In the genomic region with DNA sequence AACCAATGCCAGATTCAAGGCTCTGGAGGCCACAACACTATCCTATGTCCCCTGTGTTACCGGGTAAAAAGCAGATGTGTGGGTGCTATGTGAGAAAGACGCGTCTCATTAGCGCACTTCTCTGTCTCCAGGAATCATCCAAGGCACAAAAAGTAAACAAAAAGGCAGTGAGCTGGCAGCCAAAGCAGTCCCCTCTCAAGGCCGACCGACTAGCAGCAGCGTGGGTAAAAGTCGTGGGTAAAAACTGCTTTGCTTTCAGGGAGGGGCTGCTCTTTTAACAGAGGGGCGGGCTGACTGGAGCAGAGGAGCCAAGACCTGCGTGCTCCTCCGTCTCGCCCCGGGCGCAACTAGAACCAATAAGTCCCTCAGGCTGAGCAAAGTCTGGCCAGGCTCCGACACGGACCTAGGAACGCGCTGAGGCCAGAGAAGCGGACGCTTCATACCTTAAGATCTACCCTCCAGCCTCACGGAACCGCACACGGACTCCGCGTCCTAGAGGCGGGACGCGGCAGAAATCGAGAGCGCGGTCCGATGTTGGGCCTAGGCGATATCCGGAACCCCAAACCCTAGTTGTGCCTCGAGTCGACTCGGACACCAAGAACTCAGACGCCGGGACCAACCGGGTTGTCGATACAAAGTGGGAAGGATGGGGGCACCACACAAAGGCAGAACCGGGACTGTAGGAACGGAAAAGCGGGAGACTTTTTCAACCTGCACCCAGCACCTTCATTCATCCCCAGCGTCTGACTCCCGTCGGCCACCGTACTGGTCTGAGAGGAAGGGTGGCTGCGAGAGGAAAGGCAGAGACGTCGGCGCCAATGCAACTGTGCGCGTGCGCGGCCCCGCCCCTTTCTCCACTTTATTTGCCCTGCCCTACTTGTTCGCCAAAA, we compare ENCODE assay signal across 8 cellular contexts. TPM values are rescaled to one million over a fixed set of nuclear protein-coding genes. Genes with fewer than 3 reads are reported as not detected.
DNase-seq lines count a peak whose midpoint lies in the region; ATAC-seq, FAIRE-seq and TF ChIP-seq lines count a peak whose summit lies in the region.

Gene INTS2 (minus strand): TSS at position 772 of the 890 bp plus-strand sequence. CDS start 1,338 bp downstream, outside the sequence.

- ATAC-seq in HG02885 (IDR thresholded peaks at IDR 0.05; ENCODE audit: poor library complexity, unreplicated experiment) (peak; percentile 75), right cardiac atrium (peak; percentile 98 to 99)

- H3K27ac ChIP-seq in right cardiac atrium (ENCODE audit: low read length): peak within 1 kb of the TSS; percentile 69

- H3K4me1 Mint-ChIP-seq in T-helper 1 cell treated with Interleukin-12 subunit alpha and Interleukin-12 subunit beta and Interleukin-4 antibody, amounts not matched to agents 30 μg/mL and 1 μg/mL, for 36 hours (ENCODE audit: low read depth): peaks cover 21% of the 10 kb centered on the region

- DNase-seq in NCI-H1694 treated with DMSO at 0.1 percent for 48 hours (lab: John Stamatoyannopoulos, UW) (peak; percentile 85), amygdala (lab: John Stamatoyannopoulos, UW) (peak; percentile 52 to 96 (median 88)), right cardiac atrium (peak; percentile 97 to 99 (median 99)), pulmonary artery endothelial cell (ENCODE audit: low read depth, low spot score) (peak; percentile 87), urothelium cell line (ENCODE audit: low spot score) (peak; percentile 100)

- H3K9me3 ChIP-seq in right cardiac atrium (ENCODE audit: control insufficient read depth, low read length): no peaks in the 10 kb centered on the region

- FAIRE-seq in urothelium cell line (lab: Jason Lieb, UNC): peak; percentile 91

- WGBS in right cardiac atrium: under 1% methylated on average over 58 of the region's 58 CpGs

- intact Hi-C loops in right cardiac atrium (cut with DNase I): no loop called here

- peak within 1 kb of the TSS; percentile 93 for H3K27ac Mint-ChIP-seq in T-helper 1 cell treated with Interleukin-12 subunit alpha and Interleukin-12 subunit beta and Interleukin-4 antibody, amounts not matched to agents 30 μg/mL and 1 μg/mL, for 36 hours

- no peaks in the 10 kb centered on the region for H3K27me3 ChIP-seq in right cardiac atrium (ENCODE audit: control insufficient read depth, insufficient read depth)

- peaks cover 8% of the 10 kb centered on the region for H3K36me3 Mint-ChIP-seq in T-helper 1 cell treated with Interleukin-12 subunit alpha and Interleukin-12 subunit beta and Interleukin-4 antibody, amounts not matched to agents 30 μg/mL and 1 μg/mL, for 36 hours (ENCODE audit: low read depth)

- peak within 1 kb of the TSS; percentile 90 for H3K4me3 Mint-ChIP-seq in T-helper 1 cell treated with Interleukin-12 subunit alpha and Interleukin-12 subunit beta and Interleukin-4 antibody, amounts not matched to agents 30 μg/mL and 1 μg/mL, for 36 hours

- H3K4me3 ChIP-seq in GM12875 (ENCODE audit: low read depth, low read length) (peak within 1 kb of the TSS; percentile 68), right cardiac atrium (ENCODE audit: low read length) (peak within 1 kb of the TSS; percentile 61)

- peaks cover 2% of the 10 kb centered on the region for H3K4me1 ChIP-seq in right cardiac atrium (ENCODE audit: control insufficient read depth, insufficient read depth, low read length)

- no peaks in the 10 kb centered on the region for H3K9me3 Mint-ChIP-seq in T-helper 1 cell treated with Interleukin-12 subunit alpha and Interleukin-12 subunit beta and Interleukin-4 antibody, amounts not matched to agents 30 μg/mL and 1 μg/mL, for 36 hours

- no peak for TF ChIP-seq CTCF in GM12875 (IDR thresholded peaks at IDR 0.05; ENCODE audit: borderline replicate concordance, insufficient read depth, low read depth, low read length)

- no peaks in the 10 kb centered on the region for H3K27me3 Mint-ChIP-seq in T-helper 1 cell treated with Interleukin-12 subunit alpha and Interleukin-12 subunit beta and Interleukin-4 antibody, amounts not matched to agents 30 μg/mL and 1 μg/mL, for 36 hours (ENCODE audit: low read depth)

RNA-seq across cellular contexts. Expression of gene INTS2, which starts in this region (rescaled TPM):
- 10 to 100 TPM in 3 of 4 donors, 1 to 10 TPM in 1; 9.2 to 11.6 (median 10.6) TPM for total RNA-seq in right cardiac atrium
- polyA plus RNA-seq in right cardiac atrium: 2.8 TPM
- total RNA-seq in pulmonary artery endothelial cell: 19.6 and 24.7 TPM in 2 replicates

Comparison
In these comparisons a context has a peak if more than half of its experiments do, and no peak if none do; other contexts are left out.
1. Peak in every context shown above with its lines: DNase-seq, ATAC-seq, H3K4me3 ChIP-seq and H3K27ac ChIP-seq.